ENCODE assay signal across 18 cellular contexts in genomic region chr3:5254281-5255048, GRCh38.
DNase-seq lines count a peak whose midpoint lies in the region; ATAC-seq and FAIRE-seq lines count a peak whose summit lies in the region.
"Had no signal": no experiment of that assay in that cellular context is flagged by ENCODE, and none has a peak within 500 bp of the region (broad histone marks: within the 10 kb centered on the region; RNA-seq: fewer than 3 reads in every experiment).

No MANE protein-coding gene starts in this region.

- no peak overlapping the region for H4K8ac ChIP-seq in mesendoderm (ENCODE audit: low read depth, low read length)

- DNase-seq in kidney glomerular epithelial cell (lab: John Stamatoyannopoulos, UW) (peak; percentile 48), mesendoderm (peak; percentile 40), small intestine (peak; percentile 67), left cardiac atrium (no peak), HPDE6-E6E7 (ENCODE audit: extremely low spot score) (no peak)
- no peak for DNase-seq in activated effector memory CD4-positive, alpha-beta T cell treated with anti-CD3 and anti-CD28 coated beads, Interleukin-2, amount 50 U/mL, for 16 hours
- DNase-seq: Calu3; CD8-positive, alpha-beta T cell; DMS79 treated with DMSO at 0.1 percent for 48 hours; GF-D8; GM23248; HCEC 1CT; IMR-90 had no signal

- no peak for FAIRE-seq in small intestine (lab: Jason Lieb, UNC)
- FAIRE-seq: H54, HTR-8/SVneo had no signal

- no peak overlapping the region for H3K23ac ChIP-seq in mesendoderm (ENCODE audit: low read length)

- H3K9ac ChIP-seq in duodenal mucosa (ENCODE audit: low read depth in 1 of 2, low read length in 2 of 2), result no peak overlapping the region
- no peak overlapping the region for H3K9ac ChIP-seq in mesendoderm (ENCODE audit: low read length)
- H3K9ac ChIP-seq: BLaER1 treated with 17β-estradiol and CSF1 and Interleukin-3, amounts not matched to agents 10 nM and 100 nM; GM23248 had no signal

- no peak overlapping the region for H3K4ac ChIP-seq in mesendoderm (ENCODE audit: low read depth, low read length)

- H3K79me1 ChIP-seq in mesendoderm (ENCODE audit: low read length), result no peaks in the 10 kb centered on the region

- H3K4me3 ChIP-seq in duodenal mucosa (ENCODE audit: low read depth in 1 of 2, low read length in 2 of 2) (peak overlapping the region; percentile 4 to 16), mesendoderm (ENCODE audit: low read length) (no peak overlapping the region), small intestine (ENCODE audit: low read depth in 1 of 2, low read length in 2 of 2) (no peak overlapping the region)
- H3K4me3 ChIP-seq: BLaER1 treated with 17β-estradiol and CSF1 and Interleukin-3, amounts not matched to agents 10 nM and 100 nM; GM23248 had no signal

- H3K27ac ChIP-seq in duodenal mucosa (ENCODE audit: low read depth, low read length), result no peak overlapping the region
- no peak overlapping the region for H3K27ac ChIP-seq in mesendoderm (ENCODE audit: low read depth, low read length)
- H3K27ac ChIP-seq in small intestine (ENCODE audit: low read depth in 1 of 2, low read length in 1 of 2), result no peak overlapping the region
- H3K27ac ChIP-seq: BLaER1 treated with 17β-estradiol and CSF1 and Interleukin-3, amounts not matched to agents 10 nM and 100 nM; GM23248; HL-60 had no signal

- H3K4me1 ChIP-seq in duodenal mucosa (ENCODE audit: control insufficient read depth in 1 of 2, insufficient read depth in 2 of 2, low read length in 2 of 2), result peaks cover 32 to 37% of the 10 kb centered on the region in 2 donors
- no peaks in the 10 kb centered on the region for H3K4me1 ChIP-seq in mesendoderm (ENCODE audit: control insufficient read depth, low read depth, low read length)
- H3K4me1 ChIP-seq in small intestine (ENCODE audit: control insufficient read depth in 2 of 2, insufficient read depth in 1 of 2, low read depth in 1 of 2, low read length in 1 of 2), result peaks cover 5 to 10% of the 10 kb centered on the region in 2 donors

- H4K5ac ChIP-seq in mesendoderm (ENCODE audit: low read length), result no peak overlapping the region

- no peak overlapping the region for H2BK15ac ChIP-seq in mesendoderm (replicated peaks; ENCODE audit: low read depth)

- WGBS in mesendoderm (ENCODE audit: extremely low coverage, insufficient coverage, low lambda C conversion rate), result no CpG with 5 or more reads among the region's 12 CpGs
- WGBS in small intestine, 3 donors, result 33 to 79% (median 51%) methylated on average over 12 of the region's 12 CpGs

- no peaks in the 10 kb centered on the region for H3K27me3 ChIP-seq in duodenal mucosa (ENCODE audit: control insufficient read depth in 1 of 2, insufficient read depth in 2 of 2, low read length in 2 of 2)
- H3K27me3 ChIP-seq in mesendoderm (ENCODE audit: insufficient read depth, low read length, poor library complexity), result no peaks in the 10 kb centered on the region
- H3K27me3 ChIP-seq in small intestine (ENCODE audit: control insufficient read depth in 2 of 2, insufficient read depth in 2 of 2, low read length in 2 of 2), result no peaks in the 10 kb centered on the region
- H3K27me3 ChIP-seq: BLaER1 treated with 17β-estradiol and CSF1 and Interleukin-3, amounts not matched to agents 10 nM and 100 nM had no signal

- H2BK5ac ChIP-seq in mesendoderm (ENCODE audit: low read length), result no peak overlapping the region

- H3K18ac ChIP-seq in mesendoderm (ENCODE audit: low read length), result no peak overlapping the region

- H3K9me3 ChIP-seq in duodenal mucosa (ENCODE audit: control insufficient read depth in 1 of 2, low read length in 2 of 2), result no peaks in the 10 kb centered on the region
- no peaks in the 10 kb centered on the region for H3K9me3 ChIP-seq in small intestine (ENCODE audit: control insufficient read depth, low read depth)

- no peak overlapping the region for H2AK5ac ChIP-seq in mesendoderm (ENCODE audit: low read length)

- no peaks in the 10 kb centered on the region for H3K79me2 ChIP-seq in mesendoderm (ENCODE audit: control insufficient read depth, insufficient read depth, low read length)

- H3K36me3 ChIP-seq in duodenal mucosa (ENCODE audit: control insufficient read depth in 1 of 2, insufficient read depth in 2 of 2, low read length in 2 of 2) (no peaks in the 10 kb centered on the region), mesendoderm (ENCODE audit: control insufficient read depth, insufficient read depth, low read length) (no peaks in the 10 kb centered on the region), small intestine (ENCODE audit: control insufficient read depth in 2 of 2, insufficient read depth in 2 of 2, low read length in 2 of 2) (no peaks in the 10 kb centered on the region)
- H3K36me3 ChIP-seq: BLaER1 treated with 17β-estradiol and CSF1 and Interleukin-3, amounts not matched to agents 10 nM and 100 nM had no signal

- no peak overlapping the region for H3K4me2 ChIP-seq in mesendoderm (ENCODE audit: low read length)

- H2BK120ac ChIP-seq in mesendoderm (ENCODE audit: low read depth, low read length), result no peak overlapping the region

- intact Hi-C loops in left cardiac atrium (cut with DNase I), result no loop called here

- no peak overlapping the region for H3K56ac ChIP-seq in mesendoderm (ENCODE audit: low read length)

- ATAC-seq in left cardiac atrium, result no peak
- ATAC-seq: CD8-positive, alpha-beta T cell had no signal

Comparison
In these comparisons a context has a peak if more than half of its experiments do, and no peak if none do; other contexts are left out.
1. H3K4me3 ChIP-seq: peak in duodenal mucosa (2 of 2); none in mesendoderm (single experiment) and small intestine (0 of 2).
2. DNase-seq: peak in kidney glomerular epithelial cell (single experiment), mesendoderm (single experiment) and small intestine (single experiment); none in left cardiac atrium (single experiment), activated effector memory CD4-positive, alpha-beta T cell treated with anti-CD3 and anti-CD28 coated beads, Interleukin-2, amount 50 U/mL, for 16 hours (single experiment) and HPDE6-E6E7 (single experiment).